ENCODE assay signal across 17 cellular contexts in genomic region chr7:154902600-154903082, GRCh38.
DNase-seq lines count a peak whose midpoint lies in the region; ATAC-seq, FAIRE-seq and TF ChIP-seq lines count a peak whose summit lies in the region.
"Had no signal": no experiment of that assay in that cellular context is flagged by ENCODE, and none has a peak within 500 bp of the region (broad histone marks: within the 10 kb centered on the region; RNA-seq: fewer than 3 reads in every experiment).

No MANE protein-coding gene starts in this region.

- intact Hi-C loops in kidney (cut with DNase I), result no loop called here
- intact Hi-C loops in upper lobe of right lung (cut with DNase I), result no loop called here
- intact Hi-C loops in lower lobe of right lung (cut with DNase I), result no loop called here

- H3K9me3 Mint-ChIP-seq in chondrocyte (ENCODE audit: low read depth) (peaks cover 4% of the 10 kb centered on the region), progenitor cell of endocrine pancreas (ENCODE audit: low read depth) (no peaks in the 10 kb centered on the region)

- no peaks in the 10 kb centered on the region for H3K27me3 ChIP-seq in upper lobe of right lung
- no peaks in the 10 kb centered on the region for H3K27me3 ChIP-seq in lower lobe of right lung (ENCODE audit: low read depth)

- ATAC-seq in upper lobe of right lung (no peak), lower lobe of right lung (no peak)

- H3K27me3 Mint-ChIP-seq in chondrocyte (ENCODE audit: low read depth) (no peaks in the 10 kb centered on the region), progenitor cell of endocrine pancreas (no peaks in the 10 kb centered on the region)

- no peaks in the 10 kb centered on the region for H3K9me3 ChIP-seq in kidney (ENCODE audit: control insufficient read depth in 1 of 2, low read length in 2 of 2)
- no peaks in the 10 kb centered on the region for H3K9me3 ChIP-seq in upper lobe of right lung
- no peaks in the 10 kb centered on the region for H3K9me3 ChIP-seq in lower lobe of right lung

- H3K4me3 ChIP-seq in kidney (ENCODE audit: low read length in 2 of 2), result no peak overlapping the region
- no peak overlapping the region for H3K4me3 ChIP-seq in upper lobe of right lung
- H3K4me3 ChIP-seq in lower lobe of right lung, result no peak overlapping the region

- H3K4me1 ChIP-seq in kidney (ENCODE audit: control insufficient read depth in 1 of 2, insufficient read depth in 1 of 2, low read depth in 1 of 2, low read length in 2 of 2) (no peaks in the 10 kb centered on the region), upper lobe of right lung (no peaks in the 10 kb centered on the region), lower lobe of right lung (no peaks in the 10 kb centered on the region)
- H3K4me1 ChIP-seq: Caco-2 had no signal

- FAIRE-seq in kidney (lab: Jason Lieb, UNC), result no peak

- H3K4me3 Mint-ChIP-seq in chondrocyte (ENCODE audit: unreplicated experiment) (no peak overlapping the region), progenitor cell of endocrine pancreas (ENCODE audit: low read depth) (peak overlapping the region; percentile 20)

- H3K27ac ChIP-seq in kidney (ENCODE audit: low read depth in 2 of 2, low read length in 2 of 2) (no peak overlapping the region), upper lobe of right lung (no peak overlapping the region), lower lobe of right lung (no peak overlapping the region)

- no peak for TF ChIP-seq CTCF in chondrocyte (IDR thresholded peaks at IDR 0.05)
- no peak for TF ChIP-seq CTCF in kidney (IDR thresholded peaks at IDR 0.05; ENCODE audit: borderline replicate concordance, extremely low read depth, insufficient read depth)
- TF ChIP-seq CTCF in progenitor cell of endocrine pancreas (IDR thresholded peaks at IDR 0.05; ENCODE audit: unreplicated experiment), result no peak
- no peak for TF ChIP-seq CTCF in upper lobe of right lung (IDR thresholded peaks at IDR 0.05)
- no peak for TF ChIP-seq CTCF in lower lobe of right lung (IDR thresholded peaks at IDR 0.05)

- H3K36me3 ChIP-seq in kidney (ENCODE audit: control insufficient read depth in 1 of 2, insufficient read depth in 2 of 2, low read length in 2 of 2) (no peaks in the 10 kb centered on the region), upper lobe of right lung (no peaks in the 10 kb centered on the region), lower lobe of right lung (no peaks in the 10 kb centered on the region)

- H3K36me3 Mint-ChIP-seq in chondrocyte (ENCODE audit: low read depth) (no peaks in the 10 kb centered on the region), progenitor cell of endocrine pancreas (ENCODE audit: insufficient read depth) (no peaks in the 10 kb centered on the region)

- peak; percentile 62 for DNase-seq in chondrocyte (ENCODE audit: low spot score)
- peak; percentile 26 for DNase-seq in kidney
- DNase-seq in progenitor cell of endocrine pancreas (ENCODE audit: low spot score, unreplicated experiment), result no peak
- DNase-seq in upper lobe of right lung, result peak; percentile 28
- no peak for DNase-seq in SIG-M5 (lab: John Stamatoyannopoulos, UW)
- no peak for DNase-seq in activated CD4-positive, alpha-beta T cell treated with anti-CD3 and anti-CD28 coated beads, Interleukin-2, amount 50 U/mL, for 1 hour
- DNase-seq in lower lobe of right lung, result no peak
- DNase-seq: ACHN, AML-193, Caco-2, EL, GOT3, NCI-H1417, NCI-H2029, NCI-H2171 treated with DMSO at 0.1 percent for 48 hours, NCI-H748 treated with DMSO at 0.1 percent for 48 hours, OCI-M1 had no signal

- H3K27ac Mint-ChIP-seq in chondrocyte (ENCODE audit: unreplicated experiment) (no peak overlapping the region), progenitor cell of endocrine pancreas (peak overlapping the region; percentile 96)

- H3K4me1 Mint-ChIP-seq in chondrocyte (ENCODE audit: low read depth), result no peaks in the 10 kb centered on the region
- peaks cover 21% of the 10 kb centered on the region for H3K4me1 Mint-ChIP-seq in progenitor cell of endocrine pancreas (ENCODE audit: low read depth)

- H3K9ac ChIP-seq in kidney (ENCODE audit: low read length in 2 of 2), result no peak overlapping the region

Comparison
In these comparisons a context has a peak if more than half of its experiments do, and no peak if none do; other contexts are left out.
1. DNase-seq: peak in chondrocyte (single experiment), kidney (single experiment) and upper lobe of right lung (single experiment); none in progenitor cell of endocrine pancreas (single experiment), SIG-M5 (single experiment), activated CD4-positive, alpha-beta T cell treated with anti-CD3 and anti-CD28 coated beads, Interleukin-2, amount 50 U/mL, for 1 hour (single experiment) and lower lobe of right lung (single experiment).